13 cellular contexts compared by ENCODE assay signal in the genomic region with DNA sequence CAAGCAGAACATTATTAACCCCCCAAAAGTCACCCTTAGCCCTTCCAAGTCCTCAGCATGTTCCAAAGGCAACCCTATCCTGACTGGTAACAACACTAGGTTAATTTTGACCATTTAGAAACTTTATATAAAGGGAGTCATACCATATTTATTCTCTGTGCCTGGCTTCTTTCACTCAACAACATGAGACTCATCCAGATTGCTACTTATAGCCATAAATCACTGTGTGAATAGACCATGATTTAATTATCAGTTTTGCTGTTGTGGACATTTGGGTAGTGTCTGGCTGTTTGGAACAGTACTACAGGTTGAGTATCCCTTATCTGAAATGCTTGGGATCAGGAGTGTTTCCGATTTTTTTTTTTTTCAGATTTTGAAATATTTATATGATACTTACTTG.
A peak's percentile ranks its signal among the peaks of the same experiment; 100 is the strongest.
DNase-seq lines count a peak whose midpoint lies in the region; ATAC-seq and TF ChIP-seq lines count a peak whose summit lies in the region.
"Had no signal": no experiment of that assay in that cellular context is flagged by ENCODE, and none has a peak within 500 bp of the region (broad histone marks: within the 10 kb centered on the region; RNA-seq: fewer than 3 reads in every experiment).

No MANE protein-coding gene starts in this region.

- ATAC-seq in SK-N-SH treated with all-trans-retinoic acid at 6 μM for 48 hours (peak; percentile 72), GM18870 (IDR thresholded peaks at IDR 0.05; ENCODE audit: unreplicated experiment) (no peak)

- DNase-seq in SK-N-DZ (ENCODE audit: low spot score): peak; percentile 86
- DNase-seq in CD1c-positive myeloid dendritic cell (ENCODE audit: extremely low spot score): no peak
- DNase-seq in stimulated activated CD4-positive, alpha-beta T cell treated with anti-CD3 and anti-CD28 coated beads, Interleukin-2, amount 100 ng/mL, for 48 hours: no peak
- DNase-seq: 8988T; ACHN; CD4-positive, alpha-beta memory T cell; CD4-positive, CD25-positive, alpha-beta regulatory T cell; CD8-positive, alpha-beta memory T cell; COR-L47; DMS79 treated with DMSO at 0.1 percent for 48 hours; GF-D8 had no signal

TF ChIP-seq in SK-N-SH treated with all-trans-retinoic acid at 6 μM for 48 hours, 23 proteins besides CTCF, POLR2A, EP300 and RAD21:
- TF ChIP-seq ZNF565 (CRISPR knock-in tag; conservative IDR thresholded peaks at IDR 0.05; ENCODE audit: low read depth) (no peak), CSRNP3 (CRISPR knock-in tag; IDR thresholded peaks at IDR 0.05) (no peak; the same call in 1 of the 2 replicates), TOX (CRISPR knock-in tag; IDR thresholded peaks at IDR 0.05; ENCODE audit: borderline replicate concordance) (peak; percentile 72; the same call in 1 of the 2 replicates), TSHZ2 (CRISPR knock-in tag; IDR thresholded peaks at IDR 0.05) (peak; percentile 66), PPARA (CRISPR knock-in tag; IDR thresholded peaks at IDR 0.05; ENCODE audit: borderline replicate concordance) (no peak), ZC3H10 (CRISPR knock-in tag; IDR thresholded peaks at IDR 0.05) (peak; percentile 76; the same call in 1 of the 2 replicates), BACH2 (CRISPR knock-in tag; IDR thresholded peaks at IDR 0.05; ENCODE audit: borderline replicate concordance) (no peak), ISL1 (CRISPR knock-in tag; IDR thresholded peaks at IDR 0.05) (peak; percentile 97), ARNTL (CRISPR knock-in tag; IDR thresholded peaks at IDR 0.05; ENCODE audit: borderline replicate concordance, low read depth) (no peak), OSR1 (CRISPR knock-in tag; IDR thresholded peaks at IDR 0.05) (no peak), CSDC2 (CRISPR knock-in tag; IDR thresholded peaks at IDR 0.05) (no peak), GLIS3 (CRISPR knock-in tag; IDR thresholded peaks at IDR 0.05) (peak; percentile 75; the same call in 1 of the 2 replicates), RARB (CRISPR knock-in tag; IDR thresholded peaks at IDR 0.05) (no peak), ZFP3 (CRISPR knock-in tag; IDR thresholded peaks at IDR 0.05) (no peak), ESRRG (CRISPR knock-in tag; IDR thresholded peaks at IDR 0.05) (no peak), ZNF70 (CRISPR knock-in tag; IDR thresholded peaks at IDR 0.05) (no peak), PATZ1 (CRISPR knock-in tag; IDR thresholded peaks at IDR 0.05; ENCODE audit: borderline replicate concordance) (0 out of 2 replicates have a peak, but pooled peaks have one; percentile 47), SNAI2 (CRISPR knock-in tag; IDR thresholded peaks at IDR 0.05) (no peak), ZFP30 (CRISPR knock-in tag; IDR thresholded peaks at IDR 0.05) (no peak), TCF4 (CRISPR knock-in tag; IDR thresholded peaks at IDR 0.05; ENCODE audit: borderline replicate concordance) (peak; percentile 72; the same call in 1 of the 2 replicates)
- TF ChIP-seq, protein P1, sequence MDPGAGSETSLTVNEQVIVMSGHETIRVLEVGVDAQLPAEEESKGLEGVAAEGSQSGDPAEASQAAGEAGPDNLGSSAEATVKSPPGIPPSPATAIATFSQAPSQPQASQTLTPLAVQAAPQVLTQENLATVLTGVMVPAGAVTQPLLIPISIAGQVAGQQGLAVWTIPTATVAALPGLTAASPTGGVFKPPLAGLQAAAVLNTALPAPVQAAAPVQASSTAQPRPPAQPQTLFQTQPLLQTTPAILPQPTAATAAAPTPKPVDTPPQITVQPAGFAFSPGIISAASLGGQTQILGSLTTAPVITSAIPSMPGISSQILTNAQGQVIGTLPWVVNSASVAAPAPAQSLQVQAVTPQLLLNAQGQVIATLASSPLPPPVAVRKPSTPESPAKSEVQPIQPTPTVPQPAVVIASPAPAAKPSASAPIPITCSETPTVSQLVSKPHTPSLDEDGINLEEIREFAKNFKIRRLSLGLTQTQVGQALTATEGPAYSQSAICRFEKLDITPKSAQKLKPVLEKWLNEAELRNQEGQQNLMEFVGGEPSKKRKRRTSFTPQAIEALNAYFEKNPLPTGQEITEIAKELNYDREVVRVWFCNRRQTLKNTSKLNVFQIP (CRISPR knock-in tag; IDR thresholded peaks at IDR 0.05; ENCODE audit: borderline replicate concordance, low read depth): no peak
- TF ChIP-seq, protein P2, sequence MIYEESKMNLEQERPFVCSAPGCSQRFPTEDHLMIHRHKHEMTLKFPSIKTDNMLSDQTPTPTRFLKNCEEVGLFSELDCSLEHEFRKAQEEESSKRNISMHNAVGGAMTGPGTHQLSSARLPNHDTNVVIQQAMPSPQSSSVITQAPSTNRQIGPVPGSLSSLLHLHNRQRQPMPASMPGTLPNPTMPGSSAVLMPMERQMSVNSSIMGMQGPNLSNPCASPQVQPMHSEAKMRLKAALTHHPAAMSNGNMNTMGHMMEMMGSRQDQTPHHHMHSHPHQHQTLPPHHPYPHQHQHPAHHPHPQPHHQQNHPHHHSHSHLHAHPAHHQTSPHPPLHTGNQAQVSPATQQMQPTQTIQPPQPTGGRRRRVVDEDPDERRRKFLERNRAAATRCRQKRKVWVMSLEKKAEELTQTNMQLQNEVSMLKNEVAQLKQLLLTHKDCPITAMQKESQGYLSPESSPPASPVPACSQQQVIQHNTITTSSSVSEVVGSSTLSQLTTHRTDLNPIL (CRISPR knock-in tag; IDR thresholded peaks at IDR 0.05; ENCODE audit: low read depth): 0 out of 2 replicates have a peak, but pooled peaks have one; percentile 41
